15 cellular contexts compared by ENCODE assay signal in the genomic region with DNA sequence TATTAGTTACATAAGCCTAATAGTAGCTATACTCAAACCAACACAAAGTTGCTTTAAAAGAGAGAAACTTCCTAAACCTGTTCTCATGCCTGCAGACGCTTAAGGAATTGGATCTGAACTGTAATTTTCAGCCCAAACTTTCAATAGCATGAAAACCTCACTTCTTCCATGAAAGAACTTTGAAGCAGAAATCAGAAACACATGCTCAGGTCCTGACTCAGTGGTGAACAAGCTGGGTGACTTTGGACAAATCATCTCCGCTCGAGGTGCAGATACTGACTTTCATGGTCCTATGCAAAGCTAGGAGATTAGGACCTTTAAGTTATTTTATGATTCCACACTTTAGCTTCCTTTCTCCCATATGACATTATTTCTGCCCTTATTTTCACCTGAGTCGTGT. TPM values are rescaled to one million over a fixed set of nuclear protein-coding genes. Genes with fewer than 3 reads are reported as not detected.
DNase-seq lines count a peak whose midpoint lies in the region; ATAC-seq and TF ChIP-seq lines count a peak whose summit lies in the region.
"Had no signal": no experiment of that assay in that cellular context is flagged by ENCODE, and none has a peak within 500 bp of the region (broad histone marks: within the 10 kb centered on the region; RNA-seq: fewer than 3 reads in every experiment).

No MANE protein-coding gene starts in this region.

- H3K36me3 ChIP-seq in SU-DHL-6 (ENCODE audit: low read length) = no peaks in the 10 kb centered on the region
- no peaks in the 10 kb centered on the region for H3K36me3 ChIP-seq in left ventricle myocardium inferior

- peaks cover 13% of the 10 kb centered on the region for H3K4me1 ChIP-seq in left ventricle myocardium inferior

- no peaks in the 10 kb centered on the region for H3K9me3 ChIP-seq in SU-DHL-6 (ENCODE audit: insufficient read depth, low read length)
- H3K9me3 ChIP-seq in left ventricle myocardium inferior (replicated peaks) = no peaks in the 10 kb centered on the region
- H3K9me3 ChIP-seq: Caco-2 had no signal

- peak overlapping the region; percentile 98 for H3K4me2 ChIP-seq in SU-DHL-6 (ENCODE audit: low read depth, low read length, poor library complexity, severe bottlenecking)

- no peak for TF ChIP-seq CTCF in SU-DHL-6 (IDR thresholded peaks at IDR 0.05; ENCODE audit: insufficient read depth, low read length, poor library complexity, severe bottlenecking)
- no peak for TF ChIP-seq CTCF in epithelial cell of esophagus (IDR thresholded peaks at IDR 0.05; ENCODE audit: insufficient read depth, low read depth, low read length, missing control alignments)
- TF ChIP-seq CTCF in left ventricle myocardium inferior (IDR thresholded peaks at IDR 0.05; ENCODE audit: borderline replicate concordance) = no peak

- no peaks in the 10 kb centered on the region for H3K9me2 ChIP-seq in SU-DHL-6 (replicated peaks; ENCODE audit: insufficient read depth, low read length)

- peaks cover 34% of the 10 kb centered on the region for H3F3A ChIP-seq in SU-DHL-6 (ENCODE audit: insufficient read depth)

- H3K9ac ChIP-seq in SU-DHL-6 (ENCODE audit: low read length) = peak overlapping the region; percentile 51

- H3K27ac ChIP-seq in SU-DHL-6 (ENCODE audit: low read depth, low read length) (peak overlapping the region; percentile 98), left ventricle myocardium inferior (replicated peaks) (no peak overlapping the region)

- H3K27me3 ChIP-seq in SU-DHL-6 (ENCODE audit: low read length) (no peaks in the 10 kb centered on the region), left ventricle myocardium inferior (ENCODE audit: low read depth) (no peaks in the 10 kb centered on the region)

- H4K20me1 ChIP-seq in SU-DHL-6 (ENCODE audit: low read depth, low read length) = no peaks in the 10 kb centered on the region

- no peak for ATAC-seq in GM21515 (IDR thresholded peaks at IDR 0.05; ENCODE audit: unreplicated experiment)

- H2AFZ ChIP-seq in SU-DHL-6 (ENCODE audit: low read depth, low read length, severe bottlenecking) = no peak overlapping the region

- no peaks in the 10 kb centered on the region for H3K79me2 ChIP-seq in SU-DHL-6 (ENCODE audit: insufficient read depth, low read length)

- H3K4me3 ChIP-seq in SU-DHL-6 (ENCODE audit: insufficient read depth, low read length, poor library complexity, severe bottlenecking) = peak overlapping the region; percentile 20
- no peak overlapping the region for H3K4me3 ChIP-seq in epithelial cell of esophagus (ENCODE audit: low read length)
- no peak overlapping the region for H3K4me3 ChIP-seq in left ventricle myocardium inferior

- intact Hi-C loops in left ventricle myocardium inferior (cut with micrococcal nuclease) = no loop called here

- DNase-seq in AG08395 (ENCODE audit: low spot score) (peak; percentile 74), EH (ENCODE audit: low read depth) (peak; percentile 51), epithelial cell of esophagus (ENCODE audit: low read depth) (peak; percentile 32), left ventricle myocardium inferior (no peak), NCI-H524 (lab: John Stamatoyannopoulos, UW) (no peak), HuH-7 (ENCODE audit: low spot score) (no peak)
- DNase-seq: Caco-2, NCI-H1092 had no signal

RNA-seq across cellular contexts. Expression of a gene that starts 36.5 kb away (rescaled TPM):
- not detected for total RNA-seq in left ventricle myocardium inferior
- total RNA-seq: Caco-2, chondrocyte, glomerular endothelial cell, lower leg skin, progenitor cell of endocrine pancreas, temporal lobe had no signal

Comparison
In these comparisons a context has a peak if more than half of its experiments do, and no peak if none do; other contexts are left out.
1. DNase-seq: peak in AG08395 (single experiment), EH (single experiment) and epithelial cell of esophagus (single experiment); none in left ventricle myocardium inferior (single experiment), NCI-H524 (0 of 2) and HuH-7 (single experiment).